10 cellular contexts compared by ENCODE assay signal in the genomic region with DNA sequence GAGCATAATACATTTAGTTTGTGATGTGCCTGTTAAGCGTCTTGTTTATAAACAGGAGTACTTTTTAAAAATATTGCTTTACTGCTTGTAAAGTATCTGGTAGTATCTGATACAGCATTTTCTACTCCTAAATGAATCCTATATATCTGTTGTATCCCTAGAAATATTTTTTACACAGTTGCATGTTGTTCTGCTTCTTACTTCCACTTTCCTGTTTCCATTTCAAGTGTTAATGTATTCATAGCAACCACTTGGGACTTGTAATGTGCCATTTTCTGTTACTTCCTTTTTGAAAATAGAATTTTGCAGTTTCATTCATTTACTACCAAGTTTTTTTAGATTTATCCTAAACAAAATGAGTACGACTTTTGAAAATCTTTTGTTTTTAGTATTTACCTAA. TPM values are rescaled to one million over a fixed set of nuclear protein-coding genes. Genes with fewer than 3 reads are reported as not detected.
DNase-seq lines count a peak whose midpoint lies in the region; ATAC-seq and TF ChIP-seq lines count a peak whose summit lies in the region.
"Had no signal": no experiment of that assay in that cellular context is flagged by ENCODE, and none has a peak within 500 bp of the region (broad histone marks: within the 10 kb centered on the region; RNA-seq: fewer than 3 reads in every experiment).

No MANE protein-coding gene starts in this region.

- no peaks in the 10 kb centered on the region for H3K4me1 Mint-ChIP-seq in osteocyte (ENCODE audit: unreplicated experiment)

- no peaks in the 10 kb centered on the region for H3K27me3 ChIP-seq in right cardiac atrium (ENCODE audit: control insufficient read depth, insufficient read depth)

- H3K27ac ChIP-seq in right cardiac atrium (ENCODE audit: low read length), result no peak overlapping the region

- no peaks in the 10 kb centered on the region for H3K9me3 ChIP-seq in right cardiac atrium (ENCODE audit: control insufficient read depth, low read length)

- H3K36me3 Mint-ChIP-seq in osteocyte (ENCODE audit: unreplicated experiment), result peaks cover 18% of the 10 kb centered on the region

- H3K9me3 Mint-ChIP-seq in osteocyte (ENCODE audit: unreplicated experiment), result no peaks in the 10 kb centered on the region

- H3K4me3 Mint-ChIP-seq in osteocyte (ENCODE audit: unreplicated experiment), result no peak overlapping the region

- TF ChIP-seq CTCF in osteocyte (IDR thresholded peaks at IDR 0.05), result no peak

- H3K27ac Mint-ChIP-seq in osteocyte (ENCODE audit: unreplicated experiment), result no peak overlapping the region

- DNase-seq in AML-193 (lab: John Stamatoyannopoulos, UW), result peak; percentile 46 to 52
- peak; percentile 45 to 91 for DNase-seq in NOMO-1 (lab: John Stamatoyannopoulos, UW; ENCODE audit: unreplicated experiment in 2 of 2)
- DNase-seq in osteocyte (ENCODE audit: extremely low spot score, unreplicated experiment), result no peak
- no peak for DNase-seq in SHP77 treated with DMSO at 0.1 percent for 48 hours (lab: John Stamatoyannopoulos, UW)
- DNase-seq in right cardiac atrium, result no peak

- WGBS in right cardiac atrium, result 85% methylated on average over 2 of the region's 2 CpGs

- H3K4me1 ChIP-seq in right cardiac atrium (ENCODE audit: control insufficient read depth, insufficient read depth, low read length), result peaks cover 2% of the 10 kb centered on the region

- intact Hi-C loops in right cardiac atrium (cut with DNase I), result no loop called here

- ATAC-seq in GM19043 (IDR thresholded peaks at IDR 0.05; ENCODE audit: low read depth, unreplicated experiment) (peak; percentile 74), HG02973 (IDR thresholded peaks at IDR 0.05; ENCODE audit: unreplicated experiment) (peak; percentile 67), GM21528 (IDR thresholded peaks at IDR 0.05; ENCODE audit: low FRiP score, unreplicated experiment) (no peak), right cardiac atrium (no peak)
- ATAC-seq: HepG2, sciatic nerve had no signal

- H3K27me3 Mint-ChIP-seq in osteocyte (ENCODE audit: unreplicated experiment), result no peaks in the 10 kb centered on the region

- no peak overlapping the region for H3K4me3 ChIP-seq in right cardiac atrium (ENCODE audit: low read length)

RNA-seq across cellular contexts. Expression of a gene that starts 24.9 kb away (rescaled TPM):
- total RNA-seq in osteocyte (33.0 and 34.1 TPM in 2 replicates), right cardiac atrium (10 to 100 TPM; 21.8 to 23.9 (median 22.6) TPM)
- 9.0 TPM for polyA plus RNA-seq in right cardiac atrium

Comparison
In these comparisons a context has a peak if more than half of its experiments do, and no peak if none do; other contexts are left out.
1. DNase-seq: peak in AML-193 (2 of 2) and NOMO-1 (2 of 2); none in osteocyte (single experiment), SHP77 treated with DMSO at 0.1 percent for 48 hours (single experiment) and right cardiac atrium (0 of 3).
2. ATAC-seq: peak in GM19043 (single experiment) and HG02973 (single experiment); none in GM21528 (single experiment) and right cardiac atrium (0 of 2).